ENCODE assay signal across 9 cellular contexts in the genomic region with DNA sequence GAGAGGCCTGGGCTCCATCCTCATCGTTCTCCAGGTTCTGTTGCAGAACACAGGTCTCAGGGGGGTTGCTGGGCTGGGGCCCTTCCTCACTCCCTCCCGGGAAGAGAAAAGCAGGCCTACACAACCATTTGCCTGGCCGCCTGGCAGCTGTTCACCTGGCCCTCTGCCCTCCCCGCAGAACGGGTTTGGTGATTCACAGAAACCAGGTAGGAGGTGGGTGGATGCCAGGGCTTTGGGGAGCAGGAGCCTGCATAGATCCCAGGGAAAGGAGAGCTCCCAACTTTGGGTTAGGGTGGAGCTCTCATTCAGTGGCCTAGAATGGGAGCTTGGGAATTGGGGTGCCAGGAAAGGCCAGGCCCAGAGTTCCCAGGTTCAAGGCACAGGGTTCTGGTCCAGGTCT. TPM values are rescaled to one million over a fixed set of nuclear protein-coding genes. Genes with fewer than 3 reads are reported as not detected.
DNase-seq lines count a peak whose midpoint lies in the region; ATAC-seq and TF ChIP-seq lines count a peak whose summit lies in the region.
"Had no signal": no experiment of that assay in that cellular context is flagged by ENCODE, and none has a peak within 500 bp of the region (broad histone marks: within the 10 kb centered on the region; RNA-seq: fewer than 3 reads in every experiment).

No MANE protein-coding gene starts in this region.

- no peaks in the 10 kb centered on the region for H3K27me3 ChIP-seq in DOHH2 (ENCODE audit: control insufficient read depth, low read length)

- H3K27ac Mint-ChIP-seq in mesothelial cell of epicardium, result peak overlapping the region; percentile 90

- no peak for TF ChIP-seq CTCF in DOHH2 (IDR thresholded peaks at IDR 0.05; ENCODE audit: low read depth, low read length, poor library complexity, severe bottlenecking)
- TF ChIP-seq CTCF in cardiac fibroblast (IDR thresholded peaks at IDR 0.05; ENCODE audit: low read depth, low read length), result no peak
- TF ChIP-seq CTCF in mesothelial cell of epicardium (IDR thresholded peaks at IDR 0.05; ENCODE audit: unreplicated experiment), result no peak

- no peaks in the 10 kb centered on the region for H3K27me3 Mint-ChIP-seq in mesothelial cell of epicardium (ENCODE audit: low read depth)

- no peaks in the 10 kb centered on the region for H3K9me3 Mint-ChIP-seq in mesothelial cell of epicardium

- peak overlapping the region; percentile 87 for H3K4me3 Mint-ChIP-seq in mesothelial cell of epicardium

- peaks cover 3% of the 10 kb centered on the region; the same call in 1 of the 2 replicates for H3F3A ChIP-seq in DOHH2 (ENCODE audit: control insufficient read depth, insufficient read depth)

- DNase-seq in NCI-H2107 (lab: John Stamatoyannopoulos, UW) (peak; percentile 21), cardiac fibroblast (ENCODE audit: low read depth in 2 of 2) (no peak), mesothelial cell of epicardium (ENCODE audit: low spot score in 2 of 2, unreplicated experiment in 2 of 2) (no peak), hippocampal formation (lab: John Stamatoyannopoulos, UW) (no peak)

- 27% methylated on average over 5 of the region's 5 CpGs for WGBS in urinary bladder

- no peaks in the 10 kb centered on the region for H3K9me3 ChIP-seq in DOHH2 (ENCODE audit: control insufficient read depth, insufficient read depth, low read length)

- H3K79me2 ChIP-seq in DOHH2 (ENCODE audit: control insufficient read depth, low read length), result peaks cover 28% of the 10 kb centered on the region

- H3K9me2 ChIP-seq in DOHH2 (replicated peaks; ENCODE audit: control insufficient read depth, low read length), result no peaks in the 10 kb centered on the region

- H3K27ac ChIP-seq in DOHH2 (ENCODE audit: low read depth, low read length), result peak overlapping the region; percentile 39
- peak overlapping the region; percentile 89 for H3K27ac ChIP-seq in urinary bladder (ENCODE audit: low read depth)

- H3K36me3 Mint-ChIP-seq in mesothelial cell of epicardium, result no peaks in the 10 kb centered on the region

- H3K36me3 ChIP-seq in DOHH2 (ENCODE audit: control insufficient read depth, low read length), result peaks cover 21% of the 10 kb centered on the region
- no peaks in the 10 kb centered on the region for H3K36me3 ChIP-seq in urinary bladder (ENCODE audit: insufficient read depth)

- peaks cover 23% of the 10 kb centered on the region for H3K4me1 Mint-ChIP-seq in mesothelial cell of epicardium

- no peaks in the 10 kb centered on the region for H4K20me1 ChIP-seq in DOHH2 (ENCODE audit: control insufficient read depth, insufficient read depth, low read depth, low read length)

- peak overlapping the region; percentile 77 for H3K4me3 ChIP-seq in DOHH2 (ENCODE audit: low read length)
- peak overlapping the region; percentile 71 to 82 for H3K4me3 ChIP-seq in cardiac fibroblast (replicated peaks in 1 of 2; ENCODE audit: low read depth in 2 of 2, low read length in 2 of 2)
- peak overlapping the region; percentile 94 for H3K4me3 ChIP-seq in urinary bladder (ENCODE audit: low read depth, low read length)

- H3K4me1 ChIP-seq in DOHH2 (ENCODE audit: control insufficient read depth, low read length) (peaks cover 64% of the 10 kb centered on the region), urinary bladder (ENCODE audit: insufficient read depth) (peaks cover 5% of the 10 kb centered on the region)

- ATAC-seq in GM21423 (IDR thresholded peaks at IDR 0.05; ENCODE audit: unreplicated experiment), result no peak
- no peak for ATAC-seq in HG03139 (IDR thresholded peaks at IDR 0.05; ENCODE audit: unreplicated experiment)

- H3K4me2 ChIP-seq in DOHH2 (ENCODE audit: low read length), result peak overlapping the region; percentile 95

RNA-seq across cellular contexts. Expression of gene TMEM134, which starts 1.0 kb away (rescaled TPM):
- total RNA-seq in mesothelial cell of epicardium, result 64.3 to 69.3 TPM (median 67.8 TPM) in 3 replicates
- total RNA-seq in urinary bladder, result 20.4 TPM
- polyA plus RNA-seq in urinary bladder, result 80.2 TPM

RNA-seq across cellular contexts. Expression of gene CABP4, which starts 12.9 kb away (rescaled TPM):
- total RNA-seq in mesothelial cell of epicardium, result 0.29 to 0.43 TPM (median 0.33 TPM) in 3 replicates
- total RNA-seq in urinary bladder, result 0.26 TPM
- 0.96 TPM for polyA plus RNA-seq in urinary bladder

RNA-seq across cellular contexts. Expression of gene AIP, which starts 14.8 kb away (rescaled TPM):
- 43.6 to 45.2 TPM (median 44.6 TPM) in 3 replicates for total RNA-seq in mesothelial cell of epicardium
- 42.9 TPM for total RNA-seq in urinary bladder
- 135 TPM for polyA plus RNA-seq in urinary bladder

RNA-seq across cellular contexts. Expression of gene GPR152, which starts 15.5 kb away (rescaled TPM):
- 0.16 TPM in 1 of 3 replicates, not detected in the others for total RNA-seq in mesothelial cell of epicardium
- not detected for total RNA-seq in urinary bladder
- not detected for polyA plus RNA-seq in urinary bladder
- total RNA-seq: T-helper 2 cell treated with Interferon-gamma antibody and Interleukin-4, amounts not matched to agents 100 ng/mL and 5 ng/mL, for 36 hours had no signal

RNA-seq across cellular contexts. Expression of gene CORO1B, which starts 24.8 kb away (rescaled TPM):
- total RNA-seq in mesothelial cell of epicardium (70.2 to 75.7 TPM (median 71.7 TPM) in 3 replicates), urinary bladder (31.0 TPM)
- polyA plus RNA-seq in urinary bladder, result 99.3 TPM
